In genomic region chr1:162349635-162350330, GRCh38 we compare ENCODE assay signal across 1 cellular context.
TF ChIP-seq lines count a peak whose summit lies in the region.

No MANE protein-coding gene starts in this region.

TF ChIP-seq in K562, 482 proteins besides CTCF, POLR2A, EP300 and RAD21 (continued from another document and continues in another):
- no peak for TF ChIP-seq AFF1 (IDR thresholded peaks at IDR 0.05; ENCODE audit: low read depth in 1 of 2, partially characterized antibody in 2 of 2)
- no peak for TF ChIP-seq TFAP4 (CRISPR knock-in tag; IDR thresholded peaks at IDR 0.05; ENCODE audit: borderline replicate concordance)
- TF ChIP-seq WHSC1 (IDR thresholded peaks at IDR 0.05; ENCODE audit: low read length), result no peak
- TF ChIP-seq KDM5B (IDR thresholded peaks at IDR 0.05; ENCODE audit: insufficient replicate concordance, low read depth, low read length), result no peak
- TF ChIP-seq HES1 (IDR thresholded peaks at IDR 0.05; ENCODE audit: low read depth), result no peak
- TF ChIP-seq PTBP1 (IDR thresholded peaks at IDR 0.05; ENCODE audit: low read depth, low read length), result no peak
- no peak for TF ChIP-seq HINFP (tag; conservative IDR thresholded peaks at IDR 0.05; ENCODE audit: low read depth)
- TF ChIP-seq PHF20 (IDR thresholded peaks at IDR 0.05; ENCODE audit: partially characterized antibody), result no peak
- no peak for TF ChIP-seq ZNF699 (CRISPR knock-in tag; IDR thresholded peaks at IDR 0.05; ENCODE audit: insufficient replicate concordance)
- no peak for TF ChIP-seq ZBTB17 (CRISPR knock-in tag; IDR thresholded peaks at IDR 0.05)
- no peak for TF ChIP-seq BCOR (IDR thresholded peaks at IDR 0.05)
- TF ChIP-seq MAZ (CRISPR knock-in tag; conservative IDR thresholded peaks at IDR 0.05 in 1 of 2, IDR thresholded peaks at IDR 0.05 in 1 of 2), result no peak
- no peak for TF ChIP-seq THAP12 (CRISPR knock-in tag; IDR thresholded peaks at IDR 0.05)
- no peak for TF ChIP-seq ZNF124 (CRISPR knock-in tag; IDR thresholded peaks at IDR 0.05)
- TF ChIP-seq ZZZ3 (IDR thresholded peaks at IDR 0.05), result no peak
- TF ChIP-seq KLF13 (tag; IDR thresholded peaks at IDR 0.05; ENCODE audit: borderline replicate concordance, low read depth), result no peak
- no peak for TF ChIP-seq ZNF830 (CRISPR knock-in tag; IDR thresholded peaks at IDR 0.05)
- TF ChIP-seq KDM4B (IDR thresholded peaks at IDR 0.05; ENCODE audit: borderline replicate concordance in 2 of 2, low read depth in 1 of 2), result no peak
- no peak for TF ChIP-seq BRD9 (IDR thresholded peaks at IDR 0.05; ENCODE audit: low read depth, partially characterized antibody)
- TF ChIP-seq MTF1 (CRISPR knock-in tag; IDR thresholded peaks at IDR 0.05; ENCODE audit: borderline replicate concordance), result no peak
- no peak for TF ChIP-seq STAT5A (IDR thresholded peaks at IDR 0.05; ENCODE audit: borderline replicate concordance, low read length)
- no peak for TF ChIP-seq RBFOX2 (IDR thresholded peaks at IDR 0.05; ENCODE audit: low read depth, low read length)
- no peak for TF ChIP-seq STAT6 (CRISPR knock-in tag; IDR thresholded peaks at IDR 0.05)
- TF ChIP-seq CBFA2T2 (conservative IDR thresholded peaks at IDR 0.05), result no peak
- no peak for TF ChIP-seq DDX20 (tag; IDR thresholded peaks at IDR 0.05; ENCODE audit: low read depth)
- no peak for TF ChIP-seq ZNF395 (CRISPR knock-in tag; IDR thresholded peaks at IDR 0.05)
- TF ChIP-seq ZSCAN32 (CRISPR knock-in tag; IDR thresholded peaks at IDR 0.05), result no peak
- TF ChIP-seq ZNF175 (CRISPR knock-in tag; IDR thresholded peaks at IDR 0.05; ENCODE audit: low read depth), result no peak
- no peak for TF ChIP-seq MCM7 (IDR thresholded peaks at IDR 0.05)
- TF ChIP-seq ETV1 (tag; conservative IDR thresholded peaks at IDR 0.05; ENCODE audit: low read depth), result 0 out of 2 replicates have a peak, but pooled peaks have one; percentile 13
- no peak for TF ChIP-seq ZNF436 (CRISPR knock-in tag; IDR thresholded peaks at IDR 0.05)
- TF ChIP-seq MCM3 (IDR thresholded peaks at IDR 0.05), result no peak
- TF ChIP-seq ZKSCAN8 (CRISPR knock-in tag; IDR thresholded peaks at IDR 0.05), result peak; percentile 74; the same call in 1 of the 2 replicates
- no peak for TF ChIP-seq ZNF507 (tag; conservative IDR thresholded peaks at IDR 0.05)
- no peak for TF ChIP-seq HMBOX1 (IDR thresholded peaks at IDR 0.05)
- TF ChIP-seq BRCA1 (IDR thresholded peaks at IDR 0.05), result no peak
- no peak for TF ChIP-seq BRCA1 (CRISPR knock-in tag; IDR thresholded peaks at IDR 0.05)
- no peak for TF ChIP-seq RUNX1 (IDR thresholded peaks at IDR 0.05; ENCODE audit: low read depth)
- peak; percentile 63 for TF ChIP-seq DPF2 (IDR thresholded peaks at IDR 0.05)
- no peak for TF ChIP-seq KDM1A (IDR thresholded peaks at IDR 0.05)
- TF ChIP-seq ZNF644 (tag; IDR thresholded peaks at IDR 0.05; ENCODE audit: low read depth), result no peak
- TF ChIP-seq ZSCAN29 (IDR thresholded peaks at IDR 0.05), result no peak
- no peak for TF ChIP-seq NCOA1 (IDR thresholded peaks at IDR 0.05; ENCODE audit: low read depth)
- TF ChIP-seq YBX1 (IDR thresholded peaks at IDR 0.05), result no peak
- no peak for TF ChIP-seq NR2C1 (IDR thresholded peaks at IDR 0.05)
- no peak for TF ChIP-seq NR2C1 (tag; IDR thresholded peaks at IDR 0.05)
- TF ChIP-seq TBP (optimal IDR thresholded peaks at IDR 0.05; ENCODE audit: low read depth, low read length), result no peak
- TF ChIP-seq GTF2B (IDR thresholded peaks at IDR 0.05; ENCODE audit: extremely low read depth, insufficient read length), result no peak
- no peak for TF ChIP-seq COPS2 (conservative IDR thresholded peaks at IDR 0.05)
- TF ChIP-seq ELF1 (tag; IDR thresholded peaks at IDR 0.05), result no peak
- TF ChIP-seq ZNF263 (CRISPR knock-in tag; IDR thresholded peaks at IDR 0.05; ENCODE audit: borderline replicate concordance), result no peak
- TF ChIP-seq ZNF239 (CRISPR knock-in tag; IDR thresholded peaks at IDR 0.05), result no peak
- no peak for TF ChIP-seq ZNF586 (CRISPR knock-in tag; conservative IDR thresholded peaks at IDR 0.05)
- TF ChIP-seq ZNF146 (CRISPR knock-in tag; IDR thresholded peaks at IDR 0.05; ENCODE audit: unreplicated experiment), result no peak
- 0 out of 4 replicates have a peak, but pooled peaks of 1 of the 2 experiments have one; percentile 40 for TF ChIP-seq ZNF639 (CRISPR knock-in tag; conservative IDR thresholded peaks at IDR 0.05 in 1 of 2, IDR thresholded peaks at IDR 0.05 in 1 of 2)
- no peak for TF ChIP-seq SMARCC2 (IDR thresholded peaks at IDR 0.05; ENCODE audit: low read depth)
